14 cellular contexts compared by ENCODE assay signal in the genomic region with DNA sequence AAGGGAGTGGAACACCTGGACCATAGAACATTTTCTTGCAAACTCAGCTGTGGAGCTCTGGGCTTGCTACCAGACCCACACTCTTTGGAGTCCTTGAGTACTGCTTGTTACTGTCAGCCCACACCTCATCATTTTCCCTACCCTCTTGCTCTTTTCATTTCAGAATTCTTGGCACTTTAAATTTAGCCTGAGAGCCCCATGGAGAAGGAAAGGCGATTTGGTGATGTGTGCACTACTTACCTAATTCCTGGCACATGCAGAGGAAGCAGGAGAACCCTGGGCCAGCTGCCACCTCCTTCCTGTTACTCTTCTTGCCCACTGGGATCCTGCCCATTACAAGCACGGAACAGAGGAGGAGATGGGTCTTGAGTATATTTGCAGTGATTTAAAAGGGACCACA. TPM values are rescaled to one million over a fixed set of nuclear protein-coding genes. Genes with fewer than 3 reads are reported as not detected.
DNase-seq lines count a peak whose midpoint lies in the region; ATAC-seq and TF ChIP-seq lines count a peak whose summit lies in the region.
"Had no signal": no experiment of that assay in that cellular context is flagged by ENCODE, and none has a peak within 500 bp of the region (broad histone marks: within the 10 kb centered on the region; RNA-seq: fewer than 3 reads in every experiment).

No MANE protein-coding gene starts in this region.

- POLR2A ChIA-PET in activated CD8-positive, alpha-beta T cell treated with anti-CD3 and anti-CD28 coated beads, Interleukin-2, amount 10 ng/mL, durations not matched to agents 7 days and 5 days (lab: Charles Lee): no interaction called here

- H3K36me3 ChIP-seq in gastroesophageal sphincter: no peaks in the 10 kb centered on the region

- ATAC-seq in gastroesophageal sphincter: peak; percentile 55
- ATAC-seq in activated CD4-positive, CD25-positive, alpha-beta regulatory T cell treated with anti-CD3 and anti-CD28 coated beads, Interleukin-2, amount 50 U/mL, for 24 hours: no peak
- ATAC-seq in activated CD8-positive, alpha-beta T cell treated with anti-CD3 and anti-CD28 coated beads, Interleukin-2, amount 10 ng/mL, durations not matched to agents 7 days and 5 days: no peak
- ATAC-seq: T-cell had no signal

- peak overlapping the region; percentile 3 for H3K27ac Mint-ChIP-seq in neural crest cell (ENCODE audit: unreplicated experiment)
- H3K27ac Mint-ChIP-seq in activated CD8-positive, alpha-beta T cell treated with anti-CD3 and anti-CD28 coated beads, Interleukin-2, amount 10 ng/mL, durations not matched to agents 7 days and 5 days: no peak overlapping the region
- H3K27ac Mint-ChIP-seq: activated naive CD8-positive, alpha-beta T cell; T-cell had no signal

- H3K4me1 Mint-ChIP-seq in neural crest cell: peaks cover 24% of the 10 kb centered on the region
- H3K4me1 Mint-ChIP-seq in activated CD8-positive, alpha-beta T cell treated with anti-CD3 and anti-CD28 coated beads, Interleukin-2, amount 10 ng/mL, durations not matched to agents 7 days and 5 days (ENCODE audit: low read depth): no peaks in the 10 kb centered on the region
- H3K4me1 Mint-ChIP-seq: T-cell had no signal

- H3K4me3 ChIP-seq in gastroesophageal sphincter: no peak overlapping the region

- peaks cover 0 to 23% (median 0%) of the 10 kb centered on the region in 3 donors for H3K9me3 ChIP-seq in gastroesophageal sphincter

- TF ChIP-seq EP300 in gastroesophageal sphincter (IDR thresholded peaks at IDR 0.05): no peak

- TF ChIP-seq POLR2A in gastroesophageal sphincter (IDR thresholded peaks at IDR 0.05): no peak

- no peaks in the 10 kb centered on the region for H3K27me3 Mint-ChIP-seq in neural crest cell (ENCODE audit: low read depth)
- peaks cover 23% of the 10 kb centered on the region for H3K27me3 Mint-ChIP-seq in activated CD8-positive, alpha-beta T cell treated with anti-CD3 and anti-CD28 coated beads, Interleukin-2, amount 10 ng/mL, durations not matched to agents 7 days and 5 days (ENCODE audit: low read depth)

- peaks cover 7% of the 10 kb centered on the region for H3K36me3 Mint-ChIP-seq in neural crest cell (ENCODE audit: low read depth)
- H3K36me3 Mint-ChIP-seq in activated CD8-positive, alpha-beta T cell treated with anti-CD3 and anti-CD28 coated beads, Interleukin-2, amount 10 ng/mL, durations not matched to agents 7 days and 5 days (ENCODE audit: low read depth): peaks cover 2% of the 10 kb centered on the region
- H3K36me3 Mint-ChIP-seq: T-cell had no signal

- no peak for TF ChIP-seq CTCF in gastroesophageal sphincter (IDR thresholded peaks at IDR 0.05)
- TF ChIP-seq CTCF in neural crest cell (conservative IDR thresholded peaks at IDR 0.05): no peak

- DNase-seq in DMS 273 (lab: John Stamatoyannopoulos, UW; ENCODE audit: unreplicated experiment) (peak; percentile 81), NCI-H446 treated with DMSO at 0.1 percent for 48 hours (lab: John Stamatoyannopoulos, UW) (peak; percentile 85), neural crest cell (ENCODE audit: low read depth, low spot score) (no peak), NCI-H748 treated with DMSO at 0.1 percent for 48 hours (lab: John Stamatoyannopoulos, UW) (no peak), inferior parietal cortex (ENCODE audit: extremely low spot score) (no peak)
- DNase-seq in activated CD8-positive, alpha-beta T cell treated with anti-CD3 and anti-CD28 coated beads, Interleukin-2, amount 10 ng/mL, durations not matched to agents 7 days and 5 days: no peak
- DNase-seq: activated CD4-positive, CD25-positive, alpha-beta regulatory T cell; cortex of kidney; T-cell had no signal

- H3K9me3 Mint-ChIP-seq in neural crest cell: peaks cover 12% of the 10 kb centered on the region
- peaks cover 20% of the 10 kb centered on the region for H3K9me3 Mint-ChIP-seq in activated CD8-positive, alpha-beta T cell treated with anti-CD3 and anti-CD28 coated beads, Interleukin-2, amount 10 ng/mL, durations not matched to agents 7 days and 5 days (ENCODE audit: insufficient read depth)

- H3K4me1 ChIP-seq in gastroesophageal sphincter: peaks cover 0 to 23% (median 2%) of the 10 kb centered on the region in 3 donors
- H3K4me1 ChIP-seq: parathyroid adenoma had no signal

- H3K27me3 ChIP-seq in gastroesophageal sphincter: no peaks in the 10 kb centered on the region

- WGBS in gastroesophageal sphincter (ENCODE audit: low coverage in 1 of 2), 2 donors: 15 to 25% methylated on average over 2 of the region's 2 CpGs

- CTCF ChIA-PET in activated CD8-positive, alpha-beta T cell treated with anti-CD3 and anti-CD28 coated beads, Interleukin-2, amount 10 ng/mL, durations not matched to agents 7 days and 5 days (lab: Charles Lee): interaction anchor here (1.1 kb wide), 1 partner anchor 318 kb away, joined by 3 read pairs; no protein-coding TSS in a partner anchor

- H3K4me3 Mint-ChIP-seq in neural crest cell: no peak overlapping the region
- no peak overlapping the region for H3K4me3 Mint-ChIP-seq in activated CD8-positive, alpha-beta T cell treated with anti-CD3 and anti-CD28 coated beads, Interleukin-2, amount 10 ng/mL, durations not matched to agents 7 days and 5 days
- H3K4me3 Mint-ChIP-seq: activated naive CD8-positive, alpha-beta T cell; T-cell had no signal

- H3K27ac ChIP-seq in gastroesophageal sphincter: peak overlapping the region in 3 of 4 donors; percentile 21 to 56 (median 56)
- H3K27ac ChIP-seq: parathyroid adenoma had no signal

RNA-seq across cellular contexts. Expression of gene TMEM178A, which starts 31.8 kb away (rescaled TPM):
- total RNA-seq in gastroesophageal sphincter (10 to 100 TPM in 1 of 4 donors, 1 to 10 TPM in 3; 3.4 to 14.6 (median 4.8) TPM), neural crest cell (12.0 and 12.3 TPM in 2 replicates)
- total RNA-seq in activated CD8-positive, alpha-beta T cell treated with anti-CD3 and anti-CD28 coated beads, Interleukin-2, amount 10 ng/mL, durations not matched to agents 7 days and 5 days: not detected
- total RNA-seq: NCI-H460 had no signal

Comparison
In these comparisons a context has a peak if more than half of its experiments do, and no peak if none do; other contexts are left out.
1. DNase-seq: peak in DMS 273 (single experiment) and NCI-H446 treated with DMSO at 0.1 percent for 48 hours (single experiment); none in neural crest cell (single experiment), NCI-H748 treated with DMSO at 0.1 percent for 48 hours (single experiment), activated CD8-positive, alpha-beta T cell treated with anti-CD3 and anti-CD28 coated beads, Interleukin-2, amount 10 ng/mL, durations not matched to agents 7 days and 5 days (single experiment) and inferior parietal cortex (single experiment).
2. RNA of gene TMEM178A, which starts 31.8 kb away (total RNA-seq): 12.0 to 12.3 TPM in neural crest cell and 3.4 to 14.6 TPM in gastroesophageal sphincter; not detected in activated CD8-positive, alpha-beta T cell treated with anti-CD3 and anti-CD28 coated beads, Interleukin-2, amount 10 ng/mL, durations not matched to agents 7 days and 5 days; every median in the first group is over 4 times any median in the second.